In the genomic region with DNA sequence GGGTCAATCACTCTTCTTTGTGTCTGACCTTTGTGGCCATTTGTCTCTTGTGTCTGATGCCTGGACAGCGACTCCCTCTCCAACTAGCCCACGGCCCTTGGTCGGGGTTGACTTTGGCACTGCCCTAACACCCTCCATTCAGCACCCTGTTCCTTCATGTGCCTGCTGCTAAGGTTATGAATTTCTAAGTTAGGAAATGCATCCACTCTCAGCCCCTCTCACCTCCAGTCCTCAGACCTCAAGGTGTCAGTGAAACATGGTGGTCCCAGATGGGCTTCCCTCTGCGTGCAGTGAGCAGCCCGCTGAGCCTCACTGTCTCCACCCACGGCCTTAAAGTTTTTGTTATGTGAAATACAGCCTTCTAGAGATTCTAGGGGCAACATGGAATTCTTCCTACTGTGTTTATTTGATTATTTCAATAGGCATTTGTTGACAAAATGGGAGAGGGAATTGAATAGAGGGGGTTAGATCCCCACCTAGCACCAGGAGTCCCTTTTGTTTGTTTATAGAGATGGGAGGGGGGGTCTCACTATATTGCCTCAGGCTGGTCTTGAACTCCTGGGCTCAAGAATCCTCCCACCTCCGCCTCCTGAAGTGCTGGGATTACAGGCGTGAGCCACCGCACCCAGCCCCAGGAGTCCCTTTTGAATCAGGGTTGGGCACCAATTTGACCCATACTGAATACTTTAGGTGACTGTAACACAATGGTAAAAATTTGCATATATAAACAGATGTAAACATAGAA, we compare ENCODE assay signal across 21 cellular contexts. TPM values are rescaled to one million over a fixed set of nuclear protein-coding genes. Genes with fewer than 3 reads are reported as not detected.
DNase-seq lines count a peak whose midpoint lies in the region; ATAC-seq and TF ChIP-seq lines count a peak whose summit lies in the region.
"Had no signal": no experiment of that assay in that cellular context is flagged by ENCODE, and none has a peak within 500 bp of the region (broad histone marks: within the 10 kb centered on the region; RNA-seq: fewer than 3 reads in every experiment).

No MANE protein-coding gene starts in this region.

- H2BK12ac ChIP-seq in H9 (ENCODE audit: insufficient read length, low read depth, low read length) = no peak overlapping the region

- TF ChIP-seq CTCF in CD4-positive, alpha-beta T cell (IDR thresholded peaks at IDR 0.05) = no peak
- TF ChIP-seq CTCF in H9 (conservative IDR thresholded peaks at IDR 0.05) (no peak), gastroesophageal sphincter (IDR thresholded peaks at IDR 0.05) (no peak)

- CTCF ChIA-PET in CD4-positive, alpha-beta T cell (lab: Charles Lee) = interaction anchor here (2.4 kb wide), 1 partner anchor 32 kb away, joined by 17 read pairs; no protein-coding TSS in a partner anchor

- H3K9me3 ChIP-seq in CD4-positive, alpha-beta T cell (ENCODE audit: control insufficient read depth, low read length) = no peaks in the 10 kb centered on the region
- H3K9me3 ChIP-seq in H9 (ENCODE audit: control insufficient read depth, low read depth, low read length) = no peaks in the 10 kb centered on the region
- H3K9me3 ChIP-seq in gastroesophageal sphincter = no peaks in the 10 kb centered on the region
- H3K9me3 ChIP-seq: left lung, thoracic aorta had no signal

- POLR2A ChIA-PET in CD4-positive, alpha-beta T cell (lab: Charles Lee) = no interaction called here

- H3K4me2 ChIP-seq in H9 (ENCODE audit: insufficient read depth, insufficient read length, low read length) = peak overlapping the region; percentile 71

- no peak overlapping the region for H3K4me3 ChIP-seq in gastroesophageal sphincter
- H3K4me3 ChIP-seq: hepatocyte had no signal

- no peak for ATAC-seq in CD4-positive, alpha-beta T cell (ENCODE audit: poor library complexity)
- no peak for ATAC-seq in activated T-helper 17 cell treated with anti-CD3 and anti-CD28 coated beads, Interleukin-2, amount 50 U/mL, for 72 hours (replicated peaks)
- ATAC-seq in GM21447 (IDR thresholded peaks at IDR 0.05; ENCODE audit: unreplicated experiment) (no peak), gastroesophageal sphincter (no peak), GM18870 (IDR thresholded peaks at IDR 0.05; ENCODE audit: unreplicated experiment) (no peak)
- ATAC-seq: left lung had no signal

- H3K9me3 Mint-ChIP-seq in CD4-positive, alpha-beta T cell = no peaks in the 10 kb centered on the region
- peaks cover 0 to 5% of the 10 kb centered on the region in 2 experiments; a peak in 2 of 5 replicates for H3K9me3 Mint-ChIP-seq in H9
- H3K9me3 Mint-ChIP-seq in activated T-helper 17 cell treated with anti-CD3 and anti-CD28 coated beads, Interleukin-2, amount 50 U/mL, for 72 hours = no peaks in the 10 kb centered on the region
- no peaks in the 10 kb centered on the region for H3K9me3 Mint-ChIP-seq in immature natural killer cell

- peaks cover 36% of the 10 kb centered on the region for H3K4me1 Mint-ChIP-seq in CD4-positive, alpha-beta T cell (ENCODE audit: low read depth)
- peaks cover 32 to 42% of the 10 kb centered on the region in 2 experiments for H3K4me1 Mint-ChIP-seq in H9
- H3K4me1 Mint-ChIP-seq in activated T-helper 17 cell treated with anti-CD3 and anti-CD28 coated beads, Interleukin-2, amount 50 U/mL, for 72 hours = peaks cover 22% of the 10 kb centered on the region
- H3K4me1 Mint-ChIP-seq in immature natural killer cell = peaks cover 34 to 39% of the 10 kb centered on the region in 2 donors

- no peak overlapping the region for H3K9ac ChIP-seq in H9 (ENCODE audit: extremely low read depth, insufficient read length, low read length)
- H3K9ac ChIP-seq: KMS-11 had no signal

- TF ChIP-seq EP300 in gastroesophageal sphincter (IDR thresholded peaks at IDR 0.05) = no peak

- TF ChIP-seq POLR2A in gastroesophageal sphincter (IDR thresholded peaks at IDR 0.05) = no peak

- H2BK5ac ChIP-seq in H9 (ENCODE audit: insufficient read length, low read length) = no peak overlapping the region

- peaks cover 2% of the 10 kb centered on the region; the same call in 1 of the 2 replicates for H3K4me1 ChIP-seq in H9 (ENCODE audit: insufficient read depth, low read length)
- H3K4me1 ChIP-seq in gastroesophageal sphincter = peaks cover 0 to 39% (median 17%) of the 10 kb centered on the region in 3 donors

- H3K36me3 Mint-ChIP-seq in CD4-positive, alpha-beta T cell (ENCODE audit: low read depth) = peaks cover 7% of the 10 kb centered on the region
- peaks cover 0 to 1% (median 0%) of the 10 kb centered on the region in 3 experiments; a peak in 1 of 7 replicates for H3K36me3 Mint-ChIP-seq in H9 (ENCODE audit: insufficient read depth in 1 of 3, low read depth in 3 of 3)
- no peaks in the 10 kb centered on the region for H3K36me3 Mint-ChIP-seq in activated T-helper 17 cell treated with anti-CD3 and anti-CD28 coated beads, Interleukin-2, amount 50 U/mL, for 72 hours (ENCODE audit: low read depth)
- H3K36me3 Mint-ChIP-seq in immature natural killer cell = no peaks in the 10 kb centered on the region

- no peak overlapping the region for H3K18ac ChIP-seq in H9 (ENCODE audit: insufficient read length, low read depth, low read length)

- H3K4ac ChIP-seq in H9 (ENCODE audit: low read depth, low read length) = no peak overlapping the region

- WGBS in H9 (ENCODE audit: extremely low coverage, insufficient read length, low lambda C conversion rate) = no CpG with 5 or more reads among the region's 9 CpGs
- WGBS in gastroesophageal sphincter (ENCODE audit: low coverage in 1 of 2), 2 donors = 91 to 94% methylated on average over 3 to 9 of the region's 9 CpGs

- H3K23me2 ChIP-seq in H9 (ENCODE audit: insufficient read length, low read depth, low read length, poor library complexity, severe bottlenecking) = peaks cover 14% of the 10 kb centered on the region

- peak overlapping the region; percentile 90 for H3K4me3 Mint-ChIP-seq in CD4-positive, alpha-beta T cell
- H3K4me3 Mint-ChIP-seq in H9 = peak overlapping the region; percentile 72 to 88; a peak in 4 of 5 replicates
- H3K4me3 Mint-ChIP-seq in activated T-helper 17 cell treated with anti-CD3 and anti-CD28 coated beads, Interleukin-2, amount 50 U/mL, for 72 hours = peak overlapping the region; percentile 74
- H3K4me3 Mint-ChIP-seq in immature natural killer cell = peak overlapping the region; percentile 76 to 84 (median 79)

- H4K20me1 ChIP-seq in H9 (ENCODE audit: control insufficient read depth, insufficient read depth, insufficient read length) = no peaks in the 10 kb centered on the region

- H3K56ac ChIP-seq in H9 (ENCODE audit: insufficient read length, low read depth, low read length) = no peak overlapping the region

- no peaks in the 10 kb centered on the region for H3K36me3 ChIP-seq in gastroesophageal sphincter
- H3K36me3 ChIP-seq: brain microvascular endothelial cell, left lung, thoracic aorta had no signal

- DNase-seq in CD4-positive, alpha-beta T cell = no peak
- DNase-seq in H9 (no peak), immature natural killer cell (no peak), GDM1 (lab: John Stamatoyannopoulos, UW) (no peak)
- DNase-seq: activated gamma-delta T cell treated with Interleukin-2 at 50 U/mL for 16 hours; brain microvascular endothelial cell; DMS153; left lung; NCI-H1092; NCI-H774; PC-9; stimulated activated CD4-positive, alpha-beta T cell treated with anti-CD3 and anti-CD28 coated beads, Interleukin-4, amount 100 ng/mL, for 24 hours; stimulated activated CD8-positive, alpha-beta memory T cell treated with anti-CD3 and anti-CD28 coated beads, Interleukin-4, amount 100 ng/mL, for 48 hours had no signal

- no peak overlapping the region for H3K27ac ChIP-seq in CD4-positive, alpha-beta T cell (ENCODE audit: low read depth, low read length)
- H3K27ac ChIP-seq in H9 (ENCODE audit: insufficient read length, low read depth, low read length) (no peak overlapping the region), gastroesophageal sphincter (no peak overlapping the region)
- H3K27ac ChIP-seq: brain microvascular endothelial cell, hepatocyte, KMS-11, PC-9, SK-N-MC, thoracic aorta had no signal

- H3K27ac Mint-ChIP-seq in CD4-positive, alpha-beta T cell = peak overlapping the region; percentile 63
- H3K27ac Mint-ChIP-seq in H9 (peak overlapping the region in 1 of 3 experiments; percentile 4; a peak in 2 of 7 replicates), immature natural killer cell (peak overlapping the region; percentile 63 to 95 (median 86))
- no peak overlapping the region for H3K27ac Mint-ChIP-seq in activated T-helper 17 cell treated with anti-CD3 and anti-CD28 coated beads, Interleukin-2, amount 50 U/mL, for 72 hours

- no peak overlapping the region for H2BK120ac ChIP-seq in H9 (ENCODE audit: low read depth, low read length, poor library complexity, severe bottlenecking)

- H2BK15ac ChIP-seq in H9 (ENCODE audit: low read depth, low read length) = no peak overlapping the region

- no peak overlapping the region for H4K8ac ChIP-seq in H9 (replicated peaks; ENCODE audit: insufficient read length, low read depth, low read length)

- H3T11ph ChIP-seq in H9 (ENCODE audit: low read length) = no peak overlapping the region

- intact Hi-C loops in CD4-positive, alpha-beta T cell (cut with DNase I, micrococcal nuclease) = no loop called here

- no peak overlapping the region for H4K91ac ChIP-seq in H9 (ENCODE audit: insufficient read length, low read depth, low read length)

- H3K23ac ChIP-seq in H9 (ENCODE audit: insufficient read length, low read depth, low read length) = no peak overlapping the region

- no peaks in the 10 kb centered on the region for H3K27me3 Mint-ChIP-seq in CD4-positive, alpha-beta T cell
- H3K27me3 Mint-ChIP-seq in H9 (ENCODE audit: low read depth) (peaks cover 81% of the 10 kb centered on the region), immature natural killer cell (ENCODE audit: low read depth in 3 of 3) (peaks cover 2 to 9% (median 6%) of the 10 kb centered on the region in 3 donors)
- H3K27me3 Mint-ChIP-seq in activated T-helper 17 cell treated with anti-CD3 and anti-CD28 coated beads, Interleukin-2, amount 50 U/mL, for 72 hours = no peaks in the 10 kb centered on the region

- no peak overlapping the region for H2AK5ac ChIP-seq in H9 (ENCODE audit: insufficient read length, low read length)

- no peaks in the 10 kb centered on the region for H3K79me1 ChIP-seq in H9 (ENCODE audit: insufficient read depth, low read depth, low read length, poor library complexity, severe bottlenecking)

- H2BK20ac ChIP-seq in H9 (ENCODE audit: low read depth, low read length, poor library complexity, severe bottlenecking) = no peak overlapping the region

- no peaks in the 10 kb centered on the region for H3K79me2 ChIP-seq in H9 (ENCODE audit: insufficient read depth, low read length)
- H3K79me2 ChIP-seq: hepatocyte had no signal

- no peak overlapping the region for H2AFZ ChIP-seq in H9 (ENCODE audit: low read length)
- H2AFZ ChIP-seq: hepatocyte had no signal

- no peak overlapping the region for H4K5ac ChIP-seq in H9 (ENCODE audit: insufficient read length, low read depth, low read length)

- H3K14ac ChIP-seq in H9 (ENCODE audit: insufficient read depth, low read length) = no peak overlapping the region

- no peaks in the 10 kb centered on the region for H3K27me3 ChIP-seq in CD4-positive, alpha-beta T cell (ENCODE audit: control insufficient read depth, insufficient read depth, low read length)
- peaks cover 27% of the 10 kb centered on the region for H3K27me3 ChIP-seq in H9 (ENCODE audit: insufficient read depth, low read length)
- H3K27me3 ChIP-seq in gastroesophageal sphincter = no peaks in the 10 kb centered on the region
- H3K27me3 ChIP-seq: brain microvascular endothelial cell had no signal

RNA-seq across cellular contexts. Expression of a gene that starts 1.6 kb away (rescaled TPM):
- total RNA-seq in CD4-positive, alpha-beta T cell = 10 to 100 TPM; 13.6 to 13.7 TPM
- total RNA-seq in H9 (2021) (9.7 and 10.0 TPM in 2 replicates), gastroesophageal sphincter (10 to 100 TPM; 52.8 to 76.8 (median 59.8) TPM)
- 10 to 100 TPM; 10.2 to 10.7 TPM for total RNA-seq in activated T-helper 17 cell treated with anti-CD3 and anti-CD28 coated beads, Interleukin-2, amount 50 U/mL, for 72 hours
- 100 to 1,000 TPM; 327 to 486 (median 374) TPM for polyA plus RNA-seq in immature natural killer cell

RNA-seq across cellular contexts. Expression of a gene that starts 34.3 kb away (rescaled TPM):
- under 1 TPM; 0.22 to 0.36 TPM for total RNA-seq in CD4-positive, alpha-beta T cell
- total RNA-seq in H9 (2021) = 0.11 TPM in 1 of 2 replicates, not detected in the other
- not detected for total RNA-seq in activated T-helper 17 cell treated with anti-CD3 and anti-CD28 coated beads, Interleukin-2, amount 50 U/mL, for 72 hours
- under 1 TPM in 1 of 3 donors, not detected in 2; 0.43 TPM for polyA plus RNA-seq in immature natural killer cell
- total RNA-seq in gastroesophageal sphincter = 1 to 10 TPM in 2 of 4 donors, under 1 TPM in 1, not detected in 1; 0.31 to 1.7 (median 1.5) TPM
- total RNA-seq: hepatocyte, PC-9 had no signal
- polyA plus RNA-seq: hepatocyte had no signal

RNA-seq across cellular contexts. Expression of a gene that starts 55.8 kb away (rescaled TPM):
- total RNA-seq in CD4-positive, alpha-beta T cell = 10 to 100 TPM; 32.0 to 32.8 TPM
- total RNA-seq in H9 (2021) = 195 and 212 TPM in 2 replicates
- 100 to 1,000 TPM in 1 of 2 donors, 10 to 100 TPM in 1; 69.3 to 166 TPM for total RNA-seq in activated T-helper 17 cell treated with anti-CD3 and anti-CD28 coated beads, Interleukin-2, amount 50 U/mL, for 72 hours
- polyA plus RNA-seq in immature natural killer cell = 100 to 1,000 TPM in 1 of 3 donors, 10 to 100 TPM in 2; 62.2 to 121 (median 89.0) TPM
- total RNA-seq in gastroesophageal sphincter = 100 to 1,000 TPM; 136 to 195 (median 158) TPM
